8 cellular contexts compared by ENCODE assay signal in the genomic region with DNA sequence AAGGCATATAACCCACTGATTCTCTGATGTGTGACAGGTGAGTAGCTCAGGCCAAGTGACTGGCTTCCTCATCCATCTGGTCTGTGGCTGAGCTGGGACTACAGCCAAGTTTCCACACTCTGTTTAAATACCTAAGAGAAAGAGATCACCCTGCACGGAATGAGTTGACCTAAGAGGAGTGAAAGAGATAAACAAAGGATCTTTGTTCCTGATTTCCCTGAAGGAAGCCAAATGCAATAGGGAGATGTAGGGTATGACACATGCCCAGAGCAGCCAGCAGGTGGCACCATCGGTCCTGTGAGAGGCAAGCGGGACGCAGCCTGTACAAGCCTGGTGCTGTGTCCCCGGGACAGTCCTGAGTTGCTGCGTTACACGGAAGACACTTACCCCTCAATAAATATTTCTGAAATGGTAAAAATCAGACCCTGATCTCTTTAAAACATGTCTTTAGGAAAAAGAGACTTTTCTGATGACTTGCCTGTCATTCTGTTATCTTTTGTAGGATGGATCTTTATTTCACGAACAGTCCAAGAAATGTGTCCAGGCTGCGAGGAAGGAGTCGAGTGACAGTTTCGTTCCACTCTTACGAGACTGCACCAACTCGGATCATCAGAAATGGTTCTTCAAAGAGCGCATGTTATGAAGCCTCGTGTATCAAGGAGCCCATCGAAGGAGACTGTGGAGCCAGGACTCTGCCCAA. TPM values are rescaled to one million over a fixed set of nuclear protein-coding genes. Genes with fewer than 3 reads are reported as not detected.
DNase-seq lines count a peak whose midpoint lies in the region; ATAC-seq and TF ChIP-seq lines count a peak whose summit lies in the region.

No MANE protein-coding gene starts in this region.

- H3K4me1 ChIP-seq in KMS-11 (ENCODE audit: low read depth, poor library complexity, severe bottlenecking) (peaks cover 6% of the 10 kb centered on the region), neuron (ENCODE audit: insufficient read depth, low read length) (peaks cover 2% of the 10 kb centered on the region)

- H3K9ac ChIP-seq in KMS-11 = no peak overlapping the region

- H3K27me3 Mint-ChIP-seq in activated T-helper 2 cell treated with anti-CD3 and anti-CD28 coated beads, Interferon-gamma antibody, Interleukin-2, Interleukin-4, amounts not matched to agents 10 μg/mL and 5 μg/mL and 100 μg/mL, durations not matched to agents 14 hours and 24 hours and 36 hours (ENCODE audit: low read depth) = no peaks in the 10 kb centered on the region
- H3K27me3 Mint-ChIP-seq in stimulated activated naive CD8-positive, alpha-beta T cell treated with anti-CD3 and anti-CD28 coated beads, Interleukin-15, amount 100 ng/mL, for 72 hours = no peaks in the 10 kb centered on the region

- H3K4me3 ChIP-seq in KMS-11 (IDR thresholded peaks at IDR 0.05; ENCODE audit: insufficient read depth, low read depth, low read length) (no peak overlapping the region), fibroblast of villous mesenchyme (ENCODE audit: low read depth, low read length) (peak overlapping the region; percentile 37), neuron (ENCODE audit: low read length) (no peak overlapping the region)

- no peaks in the 10 kb centered on the region for H3K36me3 Mint-ChIP-seq in activated T-helper 2 cell treated with anti-CD3 and anti-CD28 coated beads, Interferon-gamma antibody, Interleukin-2, Interleukin-4, amounts not matched to agents 10 μg/mL and 5 μg/mL and 100 μg/mL, durations not matched to agents 14 hours and 24 hours and 36 hours (ENCODE audit: low read depth)

- H3K36me3 ChIP-seq in KMS-11 (ENCODE audit: insufficient read depth) (no peaks in the 10 kb centered on the region), neuron (ENCODE audit: insufficient read depth, low read length) (no peaks in the 10 kb centered on the region)

- peak; percentile 22 for DNase-seq in DMS 273 treated with DMSO at 0.1 percent for 48 hours (lab: John Stamatoyannopoulos, UW)
- peak; percentile 77 for DNase-seq in RPMI8226
- peak; percentile 54 for DNase-seq in activated T-helper 2 cell treated with anti-CD3 and anti-CD28 coated beads, Interferon-gamma antibody, Interleukin-2, Interleukin-4, amounts not matched to agents 10 μg/mL and 5 μg/mL and 100 μg/mL, durations not matched to agents 14 hours and 24 hours and 36 hours (ENCODE audit: low spot score)
- peak; percentile 95 for DNase-seq in fibroblast of villous mesenchyme (ENCODE audit: low read depth)
- peak; percentile 71 to 74 for DNase-seq in stimulated activated naive CD8-positive, alpha-beta T cell treated with anti-CD3 and anti-CD28 coated beads, Interleukin-15, amount 100 ng/mL, for 72 hours

- H3K27me3 ChIP-seq in KMS-11 (ENCODE audit: insufficient read depth, low read depth) (no peaks in the 10 kb centered on the region), neuron (ENCODE audit: insufficient read depth, low read length) (no peaks in the 10 kb centered on the region)

- no peaks in the 10 kb centered on the region for H3K79me2 ChIP-seq in KMS-11 (ENCODE audit: insufficient read depth, low read depth)

- H2AFZ ChIP-seq in KMS-11 (ENCODE audit: low read depth) (peak overlapping the region; percentile 7; the same call in 1 of the 2 replicates), neuron (ENCODE audit: low read depth, low read length) (peak overlapping the region; percentile 53)

- H3K9me3 ChIP-seq in neuron (ENCODE audit: low read length) = no peaks in the 10 kb centered on the region

- H3K4me3 Mint-ChIP-seq in activated T-helper 2 cell treated with anti-CD3 and anti-CD28 coated beads, Interferon-gamma antibody, Interleukin-2, Interleukin-4, amounts not matched to agents 10 μg/mL and 5 μg/mL and 100 μg/mL, durations not matched to agents 14 hours and 24 hours and 36 hours (ENCODE audit: low read depth) = no peak overlapping the region
- no peak overlapping the region for H3K4me3 Mint-ChIP-seq in stimulated activated naive CD8-positive, alpha-beta T cell treated with anti-CD3 and anti-CD28 coated beads, Interleukin-15, amount 100 ng/mL, for 72 hours

- ATAC-seq in GM21528 (IDR thresholded peaks at IDR 0.05; ENCODE audit: low FRiP score, unreplicated experiment) = peak; percentile 89
- peak; percentile 95 for ATAC-seq in stimulated activated naive CD8-positive, alpha-beta T cell treated with anti-CD3 and anti-CD28 coated beads, Interleukin-15, amount 100 ng/mL, for 72 hours

- peak overlapping the region; percentile 5; the same call in 1 of the 2 replicates for H3K4me2 ChIP-seq in KMS-11

- H4K20me1 ChIP-seq in KMS-11 (ENCODE audit: insufficient read depth) = no peaks in the 10 kb centered on the region

- H3K27ac ChIP-seq in KMS-11 = no peak overlapping the region

- H3K27ac Mint-ChIP-seq in activated T-helper 2 cell treated with anti-CD3 and anti-CD28 coated beads, Interferon-gamma antibody, Interleukin-2, Interleukin-4, amounts not matched to agents 10 μg/mL and 5 μg/mL and 100 μg/mL, durations not matched to agents 14 hours and 24 hours and 36 hours = no peak overlapping the region
- H3K27ac Mint-ChIP-seq in stimulated activated naive CD8-positive, alpha-beta T cell treated with anti-CD3 and anti-CD28 coated beads, Interleukin-15, amount 100 ng/mL, for 72 hours = no peak overlapping the region

- intact Hi-C loops in activated T-helper 2 cell treated with anti-CD3 and anti-CD28 coated beads, Interferon-gamma antibody, Interleukin-2, Interleukin-4, amounts not matched to agents 10 μg/mL and 5 μg/mL and 100 μg/mL, durations not matched to agents 14 hours and 24 hours and 36 hours (cut with micrococcal nuclease) = loop anchor here (1.0 to 5.0 kb wide), 2 partner anchors 152 to 289 kb away; no protein-coding TSS in a partner anchor

- H3K9me3 Mint-ChIP-seq in activated T-helper 2 cell treated with anti-CD3 and anti-CD28 coated beads, Interferon-gamma antibody, Interleukin-2, Interleukin-4, amounts not matched to agents 10 μg/mL and 5 μg/mL and 100 μg/mL, durations not matched to agents 14 hours and 24 hours and 36 hours = no peaks in the 10 kb centered on the region
- H3K9me3 Mint-ChIP-seq in stimulated activated naive CD8-positive, alpha-beta T cell treated with anti-CD3 and anti-CD28 coated beads, Interleukin-15, amount 100 ng/mL, for 72 hours = no peaks in the 10 kb centered on the region

- peaks cover 7% of the 10 kb centered on the region for H3K4me1 Mint-ChIP-seq in activated T-helper 2 cell treated with anti-CD3 and anti-CD28 coated beads, Interferon-gamma antibody, Interleukin-2, Interleukin-4, amounts not matched to agents 10 μg/mL and 5 μg/mL and 100 μg/mL, durations not matched to agents 14 hours and 24 hours and 36 hours (ENCODE audit: low read depth)
- peaks cover 13% of the 10 kb centered on the region for H3K4me1 Mint-ChIP-seq in stimulated activated naive CD8-positive, alpha-beta T cell treated with anti-CD3 and anti-CD28 coated beads, Interleukin-15, amount 100 ng/mL, for 72 hours

- TF ChIP-seq CTCF in KMS-11 (conservative IDR thresholded peaks at IDR 0.05; ENCODE audit: low read depth, low read length) (peak; percentile 95), fibroblast of villous mesenchyme (IDR thresholded peaks at IDR 0.05; ENCODE audit: insufficient read depth, low read depth, low read length) (peak; percentile 93)

RNA-seq across cellular contexts. Expression of a gene that starts 41.1 kb away (rescaled TPM):
- total RNA-seq in activated T-helper 2 cell treated with anti-CD3 and anti-CD28 coated beads, Interferon-gamma antibody, Interleukin-2, Interleukin-4, amounts not matched to agents 10 μg/mL and 5 μg/mL and 100 μg/mL, durations not matched to agents 14 hours and 24 hours and 36 hours = 2.3 and 2.8 TPM in 2 replicates
- 1.3 and 4.5 TPM in 2 replicates for total RNA-seq in fibroblast of villous mesenchyme

RNA-seq across cellular contexts. Expression of a gene that starts 52.2 kb away (rescaled TPM):
- total RNA-seq in activated T-helper 2 cell treated with anti-CD3 and anti-CD28 coated beads, Interferon-gamma antibody, Interleukin-2, Interleukin-4, amounts not matched to agents 10 μg/mL and 5 μg/mL and 100 μg/mL, durations not matched to agents 14 hours and 24 hours and 36 hours = 10.9 and 11.2 TPM in 2 replicates
- total RNA-seq in fibroblast of villous mesenchyme = 6.9 and 16.4 TPM in 2 replicates

Comparison
In these comparisons a context has a peak if more than half of its experiments do, and no peak if none do; other contexts are left out.
1. DNase-seq: peak in every context shown above with its lines; median percentile 95 in fibroblast of villous mesenchyme; 77 in RPMI8226; 72 in stimulated activated naive CD8-positive, alpha-beta T cell treated with anti-CD3 and anti-CD28 coated beads, Interleukin-15, amount 100 ng/mL, for 72 hours; 54 in activated T-helper 2 cell treated with anti-CD3 and anti-CD28 coated beads, Interferon-gamma antibody, Interleukin-2, Interleukin-4, amounts not matched to agents 10 μg/mL and 5 μg/mL and 100 μg/mL, durations not matched to agents 14 hours and 24 hours and 36 hours; 22 in DMS 273 treated with DMSO at 0.1 percent for 48 hours.